Comparison of ENCODE assay signal across 8 cellular contexts in the genomic region with DNA sequence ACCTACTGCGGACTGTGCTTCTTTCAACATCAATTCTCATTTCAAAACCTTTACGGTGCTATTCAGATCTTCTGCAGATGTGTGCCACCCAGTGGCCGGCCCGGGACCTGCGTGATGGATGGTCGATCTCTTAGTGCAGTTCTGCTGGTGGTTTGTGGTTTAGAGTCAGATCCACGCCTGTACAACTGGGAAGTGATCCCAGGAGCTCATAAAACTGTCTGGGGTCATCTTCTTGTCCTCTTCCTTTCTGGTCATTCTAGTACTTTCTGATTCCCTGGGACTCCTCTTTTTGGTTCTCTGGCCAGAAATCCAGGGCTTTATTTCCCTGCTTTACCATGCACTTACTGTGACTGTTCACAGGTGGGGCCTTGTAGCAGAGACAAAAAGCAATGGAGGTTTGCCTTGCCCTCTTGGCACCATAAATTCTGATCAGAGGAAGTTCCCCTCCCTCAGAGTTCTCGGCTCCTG. TPM values are rescaled to one million over a fixed set of nuclear protein-coding genes. Genes with fewer than 3 reads are reported as not detected.
DNase-seq lines count a peak whose midpoint lies in the region; ATAC-seq and TF ChIP-seq lines count a peak whose summit lies in the region.

No MANE protein-coding gene starts in this region.

- TF ChIP-seq POLR2A in ovary (IDR thresholded peaks at IDR 0.05), result no peak

- intact Hi-C loops in ovary (cut with DNase I) (no loop called here), tibial artery (cut with DNase I; ENCODE audit: low total_unique reads) (loop anchor here (5.0 kb wide), 1 partner anchor 88 kb away; the partner anchor contains the start of genes HADHA and HADHB)

- no peaks in the 10 kb centered on the region for H3K9me3 ChIP-seq in ovary
- no peaks in the 10 kb centered on the region for H3K9me3 ChIP-seq in tibial artery

- no peak for TF ChIP-seq EP300 in ovary (IDR thresholded peaks at IDR 0.05)

- H3K27ac ChIP-seq in ovary, result no peak overlapping the region
- H3K27ac ChIP-seq in tibial artery, result no peak overlapping the region

- H3K4me1 ChIP-seq in ovary (ENCODE audit: insufficient read depth) (no peaks in the 10 kb centered on the region), tibial artery (no peaks in the 10 kb centered on the region)

- peak; percentile 73 for ATAC-seq in GM21619 (IDR thresholded peaks at IDR 0.05; ENCODE audit: unreplicated experiment)

- WGBS in ovary, 3 donors, result 3 to 6% (median 5%) methylated on average over 8 of the region's 8 CpGs

- H3K36me3 ChIP-seq in ovary, result no peaks in the 10 kb centered on the region
- H3K36me3 ChIP-seq in tibial artery, result no peaks in the 10 kb centered on the region

- H3K27me3 ChIP-seq in ovary (no peaks in the 10 kb centered on the region), tibial artery (no peaks in the 10 kb centered on the region)

- H3K4me3 ChIP-seq in foreskin fibroblast (ENCODE audit: low read depth in 1 of 2, low read length in 2 of 2), result no peak overlapping the region
- no peak overlapping the region for H3K4me3 ChIP-seq in ovary
- no peak overlapping the region for H3K4me3 ChIP-seq in tibial artery

- in situ Hi-C loops in SK-MEL-5 (cut with HindIII; ENCODE audit: low pct_unique_long_range_greater_than_20kb, low sequenced_read_pairs), result no loop called here

- DNase-seq in COLO668 (lab: John Stamatoyannopoulos, UW; ENCODE audit: unreplicated experiment), result peak; percentile 70
- peak; percentile 46 for DNase-seq in NCI-H1092 (lab: John Stamatoyannopoulos, UW)
- DNase-seq in SK-MEL-5 (ENCODE audit: low read depth, low spot score), result peak; percentile 90
- peak; percentile 49 for DNase-seq in activated gamma-delta T cell (lab: John Stamatoyannopoulos, UW)
- DNase-seq in foreskin fibroblast, result peak; percentile 87 to 95
- peak; percentile 79 to 92 (median 87) for DNase-seq in ovary
- DNase-seq in tibial artery, result peak; percentile 92 to 95

- TF ChIP-seq CTCF in foreskin fibroblast (IDR thresholded peaks at IDR 0.05; ENCODE audit: low read depth, low read length), result peak; percentile 89
- TF ChIP-seq CTCF in ovary (IDR thresholded peaks at IDR 0.05), result peak; percentile 63 to 82 (median 63)
- TF ChIP-seq CTCF in tibial artery (IDR thresholded peaks at IDR 0.05), result peak; percentile 89 to 91

RNA-seq across cellular contexts. Expression of gene SELENOI, which starts 15.8 kb away (rescaled TPM):
- 48.0 and 50.4 TPM in 2 replicates for total RNA-seq in SK-MEL-5 (2014; rRNA removed; shearing (Covaris generic))
- 25.6 and 36.5 TPM in 2 replicates for polyA plus RNA-seq in SK-MEL-5 (2015; cell fraction: cytosol; rRNA removed)
- 20.4 and 21.0 TPM in 2 replicates for polyA plus RNA-seq in SK-MEL-5 (2015; cell fraction: nucleus; rRNA removed)
- total RNA-seq in ovary, result 10 to 100 TPM in 6 of 7 donors, 1 to 10 TPM in 1; 7.3 to 23.7 (median 16.4) TPM
- 1 to 10 TPM; 2.5 to 4.3 TPM for polyA plus RNA-seq in ovary

RNA-seq across cellular contexts. Expression of gene ADGRF3, which starts 16.4 kb away (rescaled TPM):
- total RNA-seq in SK-MEL-5 (2014; rRNA removed; shearing (Covaris generic)), result 0.05 TPM in 1 of 2 replicates, not detected in the other
- polyA plus RNA-seq in SK-MEL-5 (2015; cell fraction: cytosol; rRNA removed), result not detected in 2 replicates
- polyA plus RNA-seq in SK-MEL-5 (2015; cell fraction: nucleus; rRNA removed), result 0.15 TPM in 1 of 2 replicates, not detected in the other
- under 1 TPM in 2 of 7 donors, not detected in 5; 0.11 to 0.33 TPM for total RNA-seq in ovary
- under 1 TPM; 0.06 to 0.20 TPM for polyA plus RNA-seq in ovary
